In the genomic region with DNA sequence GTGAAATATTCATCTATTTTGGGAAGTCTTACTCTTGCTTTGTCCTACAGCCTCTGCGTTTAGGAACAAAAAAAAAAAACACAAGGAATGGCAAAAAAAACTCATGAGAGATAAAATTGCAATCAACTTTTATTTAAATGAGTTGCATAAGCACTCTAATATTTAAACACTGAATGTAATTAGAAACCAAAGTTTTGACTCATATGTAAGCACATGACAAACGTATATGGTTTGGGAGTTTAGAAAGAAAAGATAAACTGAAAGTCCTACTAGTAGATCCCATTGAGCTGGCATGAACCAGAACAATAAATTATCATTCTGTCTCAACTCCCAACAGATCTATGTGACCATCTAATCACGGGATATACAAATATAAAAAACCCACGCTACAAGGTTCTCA, we compare ENCODE assay signal across 2 cellular contexts.
TF ChIP-seq lines count a peak whose summit lies in the region.

No MANE protein-coding gene starts in this region.

TF ChIP-seq in GM23338, 12 proteins besides CTCF, POLR2A, EP300 and RAD21 (continues in another document):
- TF ChIP-seq, protein P1, sequence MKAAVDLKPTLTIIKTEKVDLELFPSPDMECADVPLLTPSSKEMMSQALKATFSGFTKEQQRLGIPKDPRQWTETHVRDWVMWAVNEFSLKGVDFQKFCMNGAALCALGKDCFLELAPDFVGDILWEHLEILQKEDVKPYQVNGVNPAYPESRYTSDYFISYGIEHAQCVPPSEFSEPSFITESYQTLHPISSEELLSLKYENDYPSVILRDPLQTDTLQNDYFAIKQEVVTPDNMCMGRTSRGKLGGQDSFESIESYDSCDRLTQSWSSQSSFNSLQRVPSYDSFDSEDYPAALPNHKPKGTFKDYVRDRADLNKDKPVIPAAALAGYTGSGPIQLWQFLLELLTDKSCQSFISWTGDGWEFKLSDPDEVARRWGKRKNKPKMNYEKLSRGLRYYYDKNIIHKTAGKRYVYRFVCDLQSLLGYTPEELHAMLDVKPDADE (IDR thresholded peaks at IDR 0.05) = no peak
- no peak for TF ChIP-seq JUNB (IDR thresholded peaks at IDR 0.05; ENCODE audit: unreplicated experiment)
- TF ChIP-seq, protein P2, sequence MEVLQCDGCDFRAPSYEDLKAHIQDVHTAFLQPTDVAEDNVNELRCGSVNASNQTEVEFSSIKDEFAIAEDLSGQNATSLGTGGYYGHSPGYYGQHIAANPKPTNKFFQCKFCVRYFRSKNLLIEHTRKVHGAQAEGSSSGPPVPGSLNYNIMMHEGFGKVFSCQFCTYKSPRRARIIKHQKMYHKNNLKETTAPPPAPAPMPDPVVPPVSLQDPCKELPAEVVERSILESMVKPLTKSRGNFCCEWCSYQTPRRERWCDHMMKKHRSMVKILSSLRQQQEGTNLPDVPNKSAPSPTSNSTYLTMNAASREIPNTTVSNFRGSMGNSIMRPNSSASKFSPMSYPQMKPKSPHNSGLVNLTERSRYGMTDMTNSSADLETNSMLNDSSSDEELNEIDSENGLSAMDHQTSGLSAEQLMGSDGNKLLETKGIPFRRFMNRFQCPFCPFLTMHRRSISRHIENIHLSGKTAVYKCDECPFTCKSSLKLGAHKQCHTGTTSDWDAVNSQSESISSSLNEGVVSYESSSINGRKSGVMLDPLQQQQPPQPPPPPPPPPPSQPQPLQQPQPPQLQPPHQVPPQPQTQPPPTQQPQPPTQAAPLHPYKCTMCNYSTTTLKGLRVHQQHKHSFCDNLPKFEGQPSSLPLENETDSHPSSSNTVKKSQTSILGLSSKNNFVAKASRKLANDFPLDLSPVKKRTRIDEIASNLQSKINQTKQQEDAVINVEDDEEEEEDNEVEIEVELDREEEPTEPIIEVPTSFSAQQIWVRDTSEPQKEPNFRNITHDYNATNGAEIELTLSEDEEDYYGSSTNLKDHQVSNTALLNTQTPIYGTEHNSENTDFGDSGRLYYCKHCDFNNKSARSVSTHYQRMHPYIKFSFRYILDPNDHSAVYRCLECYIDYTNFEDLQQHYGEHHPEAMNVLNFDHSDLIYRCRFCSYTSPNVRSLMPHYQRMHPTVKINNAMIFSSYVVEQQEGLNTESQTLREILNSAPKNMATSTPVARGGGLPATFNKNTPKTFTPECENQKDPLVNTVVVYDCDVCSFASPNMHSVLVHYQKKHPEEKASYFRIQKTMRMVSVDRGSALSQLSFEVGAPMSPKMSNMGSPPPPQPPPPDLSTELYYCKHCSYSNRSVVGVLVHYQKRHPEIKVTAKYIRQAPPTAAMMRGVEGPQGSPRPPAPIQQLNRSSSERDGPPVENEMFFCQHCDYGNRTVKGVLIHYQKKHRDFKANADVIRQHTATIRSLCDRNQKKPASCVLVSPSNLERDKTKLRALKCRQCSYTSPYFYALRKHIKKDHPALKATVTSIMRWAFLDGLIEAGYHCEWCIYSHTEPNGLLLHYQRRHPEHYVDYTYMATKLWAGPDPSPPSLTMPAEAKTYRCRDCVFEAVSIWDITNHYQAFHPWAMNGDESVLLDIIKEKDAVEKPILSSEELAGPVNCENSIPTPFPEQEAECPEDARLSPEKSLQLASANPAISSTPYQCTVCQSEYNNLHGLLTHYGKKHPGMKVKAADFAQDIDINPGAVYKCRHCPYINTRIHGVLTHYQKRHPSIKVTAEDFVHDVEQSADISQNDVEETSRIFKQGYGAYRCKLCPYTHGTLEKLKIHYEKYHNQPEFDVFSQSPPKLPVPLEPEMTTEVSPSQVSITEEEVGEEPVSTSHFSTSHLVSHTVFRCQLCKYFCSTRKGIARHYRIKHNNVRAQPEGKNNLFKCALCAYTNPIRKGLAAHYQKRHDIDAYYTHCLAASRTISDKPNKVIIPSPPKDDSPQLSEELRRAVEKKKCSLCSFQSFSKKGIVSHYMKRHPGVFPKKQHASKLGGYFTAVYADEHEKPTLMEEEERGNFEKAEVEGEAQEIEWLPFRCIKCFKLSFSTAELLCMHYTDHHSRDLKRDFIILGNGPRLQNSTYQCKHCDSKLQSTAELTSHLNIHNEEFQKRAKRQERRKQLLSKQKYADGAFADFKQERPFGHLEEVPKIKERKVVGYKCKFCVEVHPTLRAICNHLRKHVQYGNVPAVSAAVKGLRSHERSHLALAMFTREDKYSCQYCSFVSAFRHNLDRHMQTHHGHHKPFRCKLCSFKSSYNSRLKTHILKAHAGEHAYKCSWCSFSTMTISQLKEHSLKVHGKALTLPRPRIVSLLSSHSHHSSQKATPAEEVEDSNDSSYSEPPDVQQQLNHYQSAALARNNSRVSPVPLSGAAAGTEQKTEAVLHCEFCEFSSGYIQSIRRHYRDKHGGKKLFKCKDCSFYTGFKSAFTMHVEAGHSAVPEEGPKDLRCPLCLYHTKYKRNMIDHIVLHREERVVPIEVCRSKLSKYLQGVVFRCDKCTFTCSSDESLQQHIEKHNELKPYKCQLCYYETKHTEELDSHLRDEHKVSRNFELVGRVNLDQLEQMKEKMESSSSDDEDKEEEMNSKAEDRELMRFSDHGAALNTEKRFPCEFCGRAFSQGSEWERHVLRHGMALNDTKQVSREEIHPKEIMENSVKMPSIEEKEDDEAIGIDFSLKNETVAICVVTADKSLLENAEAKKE (CRISPR knock-in tag; IDR thresholded peaks at IDR 0.05) = no peak
- TF ChIP-seq, protein P3, sequence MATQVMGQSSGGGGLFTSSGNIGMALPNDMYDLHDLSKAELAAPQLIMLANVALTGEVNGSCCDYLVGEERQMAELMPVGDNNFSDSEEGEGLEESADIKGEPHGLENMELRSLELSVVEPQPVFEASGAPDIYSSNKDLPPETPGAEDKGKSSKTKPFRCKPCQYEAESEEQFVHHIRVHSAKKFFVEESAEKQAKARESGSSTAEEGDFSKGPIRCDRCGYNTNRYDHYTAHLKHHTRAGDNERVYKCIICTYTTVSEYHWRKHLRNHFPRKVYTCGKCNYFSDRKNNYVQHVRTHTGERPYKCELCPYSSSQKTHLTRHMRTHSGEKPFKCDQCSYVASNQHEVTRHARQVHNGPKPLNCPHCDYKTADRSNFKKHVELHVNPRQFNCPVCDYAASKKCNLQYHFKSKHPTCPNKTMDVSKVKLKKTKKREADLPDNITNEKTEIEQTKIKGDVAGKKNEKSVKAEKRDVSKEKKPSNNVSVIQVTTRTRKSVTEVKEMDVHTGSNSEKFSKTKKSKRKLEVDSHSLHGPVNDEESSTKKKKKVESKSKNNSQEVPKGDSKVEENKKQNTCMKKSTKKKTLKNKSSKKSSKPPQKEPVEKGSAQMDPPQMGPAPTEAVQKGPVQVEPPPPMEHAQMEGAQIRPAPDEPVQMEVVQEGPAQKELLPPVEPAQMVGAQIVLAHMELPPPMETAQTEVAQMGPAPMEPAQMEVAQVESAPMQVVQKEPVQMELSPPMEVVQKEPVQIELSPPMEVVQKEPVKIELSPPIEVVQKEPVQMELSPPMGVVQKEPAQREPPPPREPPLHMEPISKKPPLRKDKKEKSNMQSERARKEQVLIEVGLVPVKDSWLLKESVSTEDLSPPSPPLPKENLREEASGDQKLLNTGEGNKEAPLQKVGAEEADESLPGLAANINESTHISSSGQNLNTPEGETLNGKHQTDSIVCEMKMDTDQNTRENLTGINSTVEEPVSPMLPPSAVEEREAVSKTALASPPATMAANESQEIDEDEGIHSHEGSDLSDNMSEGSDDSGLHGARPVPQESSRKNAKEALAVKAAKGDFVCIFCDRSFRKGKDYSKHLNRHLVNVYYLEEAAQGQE (IDR thresholded peaks at IDR 0.05; ENCODE audit: unreplicated experiment) = no peak
- TF ChIP-seq STAT1 (IDR thresholded peaks at IDR 0.05; ENCODE audit: unreplicated experiment) = no peak
- no peak for TF ChIP-seq EZH2 (IDR thresholded peaks at IDR 0.05; ENCODE audit: low read depth, unreplicated experiment)
- no peak for TF ChIP-seq NANOG (IDR thresholded peaks at IDR 0.05; ENCODE audit: borderline replicate concordance)
- TF ChIP-seq EZH2phosphoT487 (IDR thresholded peaks at IDR 0.05; ENCODE audit: unreplicated experiment) = no peak
- no peak for TF ChIP-seq ZNF331 (CRISPR knock-in tag; IDR thresholded peaks at IDR 0.05; ENCODE audit: low read depth)
- no peak for TF ChIP-seq ZNF114 (CRISPR knock-in tag; IDR thresholded peaks at IDR 0.05)

TF ChIP-seq in IMR-90, 13 proteins besides CTCF, POLR2A, EP300 and RAD21 (continued from another document):
- TF ChIP-seq, protein P4, sequence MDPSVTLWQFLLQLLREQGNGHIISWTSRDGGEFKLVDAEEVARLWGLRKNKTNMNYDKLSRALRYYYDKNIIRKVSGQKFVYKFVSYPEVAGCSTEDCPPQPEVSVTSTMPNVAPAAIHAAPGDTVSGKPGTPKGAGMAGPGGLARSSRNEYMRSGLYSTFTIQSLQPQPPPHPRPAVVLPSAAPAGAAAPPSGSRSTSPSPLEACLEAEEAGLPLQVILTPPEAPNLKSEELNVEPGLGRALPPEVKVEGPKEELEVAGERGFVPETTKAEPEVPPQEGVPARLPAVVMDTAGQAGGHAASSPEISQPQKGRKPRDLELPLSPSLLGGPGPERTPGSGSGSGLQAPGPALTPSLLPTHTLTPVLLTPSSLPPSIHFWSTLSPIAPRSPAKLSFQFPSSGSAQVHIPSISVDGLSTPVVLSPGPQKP (IDR thresholded peaks at IDR 0.05; ENCODE audit: borderline replicate concordance, low read depth, low read length) = no peak
- TF ChIP-seq BHLHE40 (IDR thresholded peaks at IDR 0.05; ENCODE audit: low read depth, low read length) = no peak
- no peak for TF ChIP-seq MAZ (IDR thresholded peaks at IDR 0.05; ENCODE audit: borderline replicate concordance, low read depth, low read length)
- no peak for TF ChIP-seq RCOR1 (IDR thresholded peaks at IDR 0.05; ENCODE audit: insufficient replicate concordance, low read length)
- no peak for TF ChIP-seq SMC3 (IDR thresholded peaks at IDR 0.05; ENCODE audit: low read depth, low read length)
- no peak for TF ChIP-seq RFX5 (IDR thresholded peaks at IDR 0.05; ENCODE audit: low read depth, low read length)
- no peak for TF ChIP-seq MAFK (IDR thresholded peaks at IDR 0.05; ENCODE audit: low read depth, low read length)
- no peak for TF ChIP-seq MXI1 (IDR thresholded peaks at IDR 0.05; ENCODE audit: borderline replicate concordance, low read depth, low read length)
- TF ChIP-seq NFE2L2 (IDR thresholded peaks at IDR 0.05; ENCODE audit: low read depth, low read length) = no peak
TF ChIP-seq in IMR-90: peak in this region for 2.
